17 cellular contexts compared by ENCODE assay signal in genomic region chr10:47318706-47319105, GRCh38. TPM values are rescaled to one million over a fixed set of nuclear protein-coding genes. Genes with fewer than 3 reads are reported as not detected.
DNase-seq lines count a peak whose midpoint lies in the region; ATAC-seq, FAIRE-seq and TF ChIP-seq lines count a peak whose summit lies in the region.
"Had no signal": no experiment of that assay in that cellular context is flagged by ENCODE, and none has a peak within 500 bp of the region (broad histone marks: within the 10 kb centered on the region; RNA-seq: fewer than 3 reads in every experiment).

No MANE protein-coding gene starts in this region.

- H3K79me2 ChIP-seq in K562 (ENCODE audit: control insufficient read depth, insufficient read depth, low read length): no peaks in the 10 kb centered on the region

- POLR2A ChIA-PET in activated naive CD8-positive, alpha-beta T cell treated with anti-CD3 and anti-CD28 coated beads, Interleukin-2, amount 10 ng/mL, durations not matched to agents 7 days and 5 days (lab: Charles Lee): interaction anchor here (0.6 kb wide), 1 partner anchor 20 kb away, joined by 3 read pairs; no protein-coding TSS in a partner anchor
- POLR2A ChIA-PET in K562 (lab: Yijun Ruan, JAX): interaction anchor here (0.7 kb wide), 1 partner anchor 249 kb away, joined by 3 read pairs; no protein-coding TSS in a partner anchor

- TF ChIP-seq RAD21 in K562 (CRISPR knock-in tag; conservative IDR thresholded peaks at IDR 0.05 in 1 of 2, IDR thresholded peaks at IDR 0.05 in 1 of 2): no peak

- H3K9ac ChIP-seq in K562 (ENCODE audit: insufficient read depth in 1 of 2, low read depth in 2 of 2, low read length in 2 of 2): no peak overlapping the region

- no peak overlapping the region for H3K27ac Mint-ChIP-seq in activated naive CD8-positive, alpha-beta T cell treated with anti-CD3 and anti-CD28 coated beads, Interleukin-2, amount 10 ng/mL, durations not matched to agents 7 days and 5 days
- no peak overlapping the region for H3K27ac Mint-ChIP-seq in activated naive CD8-positive, alpha-beta T cell treated with anti-CD3 and anti-CD28 coated beads, Interleukin-2, amount 50 U/mL, for 24 hours
- no peak overlapping the region for H3K27ac Mint-ChIP-seq in activated naive CD4-positive, alpha-beta T cell treated with anti-CD3 and anti-CD28 coated beads for 36 hours
- H3K27ac Mint-ChIP-seq: stimulated activated effector memory CD8-positive, alpha-beta T cell treated with anti-CD3 and anti-CD28 coated beads, Interleukin-12 subunit alpha, Interleukin-12 subunit beta, amount 100 ng/mL, for 72 hours had no signal

- H3K9me3 ChIP-seq in MG63 (no peaks in the 10 kb centered on the region), K562 (replicated peaks; ENCODE audit: control insufficient read depth, insufficient read depth, low read depth, low read length) (no peaks in the 10 kb centered on the region), upper lobe of right lung (no peaks in the 10 kb centered on the region)
- H3K9me3 ChIP-seq: ascending aorta, transverse colon had no signal

- TF ChIP-seq POLR2A in K562 (conservative IDR thresholded peaks at IDR 0.05): no peak

- no peaks in the 10 kb centered on the region for H3K9me3 Mint-ChIP-seq in activated naive CD8-positive, alpha-beta T cell treated with anti-CD3 and anti-CD28 coated beads, Interleukin-2, amount 10 ng/mL, durations not matched to agents 7 days and 5 days
- no peaks in the 10 kb centered on the region for H3K9me3 Mint-ChIP-seq in activated naive CD8-positive, alpha-beta T cell treated with anti-CD3 and anti-CD28 coated beads, Interleukin-2, amount 50 U/mL, for 24 hours
- no peaks in the 10 kb centered on the region for H3K9me3 Mint-ChIP-seq in activated naive CD4-positive, alpha-beta T cell treated with anti-CD3 and anti-CD28 coated beads for 36 hours
- H3K9me3 Mint-ChIP-seq: stimulated activated effector memory CD8-positive, alpha-beta T cell treated with anti-CD3 and anti-CD28 coated beads, Interleukin-12 subunit alpha, Interleukin-12 subunit beta, amount 100 ng/mL, for 72 hours had no signal

- no peaks in the 10 kb centered on the region for H3K36me3 Mint-ChIP-seq in activated naive CD8-positive, alpha-beta T cell treated with anti-CD3 and anti-CD28 coated beads, Interleukin-2, amount 10 ng/mL, durations not matched to agents 7 days and 5 days
- no peaks in the 10 kb centered on the region for H3K36me3 Mint-ChIP-seq in activated naive CD8-positive, alpha-beta T cell treated with anti-CD3 and anti-CD28 coated beads, Interleukin-2, amount 50 U/mL, for 24 hours (ENCODE audit: low read depth)
- H3K36me3 Mint-ChIP-seq in activated naive CD4-positive, alpha-beta T cell treated with anti-CD3 and anti-CD28 coated beads for 36 hours (ENCODE audit: low read depth): no peaks in the 10 kb centered on the region
- H3K36me3 Mint-ChIP-seq: stimulated activated effector memory CD8-positive, alpha-beta T cell treated with anti-CD3 and anti-CD28 coated beads, Interleukin-12 subunit alpha, Interleukin-12 subunit beta, amount 100 ng/mL, for 72 hours had no signal

- TF ChIP-seq CTCF in K562 (IDR thresholded peaks at IDR 0.05 in 2 of 3, conservative IDR thresholded peaks at IDR 0.05 in 1 of 3; ENCODE audit: insufficient read depth in 2 of 3, low read depth in 1 of 3, low read length in 3 of 3): no peak
- TF ChIP-seq CTCF in upper lobe of right lung (IDR thresholded peaks at IDR 0.05): no peak

- H3K4me1 Mint-ChIP-seq in activated naive CD8-positive, alpha-beta T cell treated with anti-CD3 and anti-CD28 coated beads, Interleukin-2, amount 10 ng/mL, durations not matched to agents 7 days and 5 days: peaks cover 1% of the 10 kb centered on the region
- H3K4me1 Mint-ChIP-seq in activated naive CD8-positive, alpha-beta T cell treated with anti-CD3 and anti-CD28 coated beads, Interleukin-2, amount 50 U/mL, for 24 hours: no peaks in the 10 kb centered on the region
- no peaks in the 10 kb centered on the region for H3K4me1 Mint-ChIP-seq in activated naive CD4-positive, alpha-beta T cell treated with anti-CD3 and anti-CD28 coated beads for 36 hours (ENCODE audit: low read depth)
- H3K4me1 Mint-ChIP-seq: stimulated activated effector memory CD8-positive, alpha-beta T cell treated with anti-CD3 and anti-CD28 coated beads, Interleukin-12 subunit alpha, Interleukin-12 subunit beta, amount 100 ng/mL, for 72 hours had no signal

- no peaks in the 10 kb centered on the region for H3K9me1 ChIP-seq in K562 (ENCODE audit: control insufficient read depth, insufficient read depth, low read length)

- in situ Hi-C loops in K562 (cut with MboI): loop anchor here (10.0 kb wide), 1 partner anchor 284 kb away; no protein-coding TSS in a partner anchor

- H3K27ac ChIP-seq in K562 (ENCODE audit: extremely low read depth, low read depth, low read length): no peak overlapping the region
- H3K27ac ChIP-seq in upper lobe of right lung: no peak overlapping the region
- H3K27ac ChIP-seq: ascending aorta, coronary artery, transverse colon had no signal

- CTCF ChIA-PET in K562 (lab: Yijun Ruan, JAX; ENCODE audit: low intra/inter-chr PET ratio): no interaction called here
- CTCF ChIA-PET in activated naive CD4-positive, alpha-beta T cell treated with anti-CD3 and anti-CD28 coated beads for 36 hours (lab: Charles Lee): no interaction called here

- BruUV-seq in K562 (replicated peaks; lab: Mats Ljungman, UMichigan): no TSS peak

- intact Hi-C loops in K562 (cut with micrococcal nuclease): no loop called here
- intact Hi-C loops in upper lobe of right lung (cut with DNase I): loop anchor here (10.0 kb wide), 1 partner anchor 274 kb away; no protein-coding TSS in a partner anchor
- intact Hi-C loops in activated naive CD4-positive, alpha-beta T cell treated with anti-CD3 and anti-CD28 coated beads for 36 hours (cut with micrococcal nuclease): no loop called here

- no peak for FAIRE-seq in K562 (lab: Jason Lieb, UNC)

- H3K4me2 ChIP-seq in K562 (ENCODE audit: insufficient read depth, low read length): no peak overlapping the region; the same call in 1 of the 2 replicates

- H3K4me3 ChIP-seq in MG63 (no peak overlapping the region), K562 (no peak overlapping the region), upper lobe of right lung (no peak overlapping the region)
- H3K4me3 ChIP-seq: ascending aorta, coronary artery, transverse colon had no signal

- ATAC-seq in activated naive CD8-positive, alpha-beta T cell treated with anti-CD3 and anti-CD28 coated beads, Interleukin-2, amount 10 ng/mL, durations not matched to agents 7 days and 5 days (ENCODE audit: low read depth): no peak
- no peak for ATAC-seq in activated naive CD8-positive, alpha-beta T cell treated with anti-CD3 and anti-CD28 coated beads, Interleukin-2, amount 50 U/mL, for 24 hours
- peak; percentile 69 for ATAC-seq in K562
- ATAC-seq in upper lobe of right lung: no peak
- ATAC-seq: stimulated activated effector memory CD8-positive, alpha-beta T cell treated with anti-CD3 and anti-CD28 coated beads, Interleukin-12 subunit alpha, Interleukin-12 subunit beta, amount 100 ng/mL, for 72 hours had no signal

- TF ChIP-seq EP300 in K562 (IDR thresholded peaks at IDR 0.05; ENCODE audit: low read length): no peak

- peak; percentile 8 for DNase-seq in activated naive CD8-positive, alpha-beta T cell treated with anti-CD3 and anti-CD28 coated beads, Interleukin-2, amount 10 ng/mL, durations not matched to agents 7 days and 5 days
- no peak for DNase-seq in activated naive CD8-positive, alpha-beta T cell treated with anti-CD3 and anti-CD28 coated beads, Interleukin-2, amount 50 U/mL, for 24 hours
- DNase-seq in MG63 (peak; percentile 19), K562 (ENCODE audit: extremely low read depth in 1 of 4, low spot score in 3 of 4) (peak in 3 of 4 experiments; percentile 37 to 79 (median 44)), upper lobe of right lung (peak; percentile 34), Ammon's horn (ENCODE audit: low spot score) (no peak), NCI-H1417 treated with DMSO at 0.1 percent for 48 hours (lab: John Stamatoyannopoulos, UW) (no peak)
- no peak for DNase-seq in activated naive CD4-positive, alpha-beta T cell treated with anti-CD3 and anti-CD28 coated beads for 36 hours
- DNase-seq: activated CD4-positive, alpha-beta T cell treated with anti-CD3 and anti-CD28 coated beads, Interleukin-2, amount 50 U/mL, for 48 hours; DMS79; transverse colon had no signal

- no peaks in the 10 kb centered on the region for H3K36me3 ChIP-seq in MG63
- no peaks in the 10 kb centered on the region for H3K36me3 ChIP-seq in K562 (ENCODE audit: control insufficient read depth, insufficient read depth, low read length)
- H3K36me3 ChIP-seq in upper lobe of right lung: no peaks in the 10 kb centered on the region
- H3K36me3 ChIP-seq: ascending aorta, transverse colon had no signal

- no peak overlapping the region for H3K4me3 Mint-ChIP-seq in activated naive CD8-positive, alpha-beta T cell treated with anti-CD3 and anti-CD28 coated beads, Interleukin-2, amount 10 ng/mL, durations not matched to agents 7 days and 5 days
- no peak overlapping the region for H3K4me3 Mint-ChIP-seq in activated naive CD8-positive, alpha-beta T cell treated with anti-CD3 and anti-CD28 coated beads, Interleukin-2, amount 50 U/mL, for 24 hours
- no peak overlapping the region for H3K4me3 Mint-ChIP-seq in activated naive CD4-positive, alpha-beta T cell treated with anti-CD3 and anti-CD28 coated beads for 36 hours
- H3K4me3 Mint-ChIP-seq: stimulated activated effector memory CD8-positive, alpha-beta T cell treated with anti-CD3 and anti-CD28 coated beads, Interleukin-12 subunit alpha, Interleukin-12 subunit beta, amount 100 ng/mL, for 72 hours had no signal

- peak overlapping the region; percentile 64; the same call in 1 of the 2 replicates for H2AFZ ChIP-seq in K562 (ENCODE audit: low read depth, low read length)

- H3K27me3 Mint-ChIP-seq in activated naive CD8-positive, alpha-beta T cell treated with anti-CD3 and anti-CD28 coated beads, Interleukin-2, amount 10 ng/mL, durations not matched to agents 7 days and 5 days: peaks cover 6% of the 10 kb centered on the region
- no peaks in the 10 kb centered on the region for H3K27me3 Mint-ChIP-seq in activated naive CD8-positive, alpha-beta T cell treated with anti-CD3 and anti-CD28 coated beads, Interleukin-2, amount 50 U/mL, for 24 hours
- H3K27me3 Mint-ChIP-seq in activated naive CD4-positive, alpha-beta T cell treated with anti-CD3 and anti-CD28 coated beads for 36 hours (ENCODE audit: low read depth): no peaks in the 10 kb centered on the region

- no peaks in the 10 kb centered on the region for H4K20me1 ChIP-seq in K562 (replicated peaks; ENCODE audit: control insufficient read depth, insufficient read depth, low read length)

- H3K4me1 ChIP-seq in K562 (replicated peaks in 1 of 2; ENCODE audit: control insufficient read depth in 2 of 2, insufficient read depth in 2 of 2, low read length in 2 of 2) (peaks cover 18 to 20% of the 10 kb centered on the region in 2 experiments), upper lobe of right lung (no peaks in the 10 kb centered on the region)
- H3K4me1 ChIP-seq: ascending aorta, transverse colon had no signal

- H3K27me3 ChIP-seq in MG63 (no peaks in the 10 kb centered on the region), K562 (ENCODE audit: control insufficient read depth in 2 of 2, insufficient read depth in 2 of 2, low read length in 2 of 2) (no peaks in the 10 kb centered on the region), upper lobe of right lung (no peaks in the 10 kb centered on the region)
- H3K27me3 ChIP-seq: ascending aorta, transverse colon had no signal

- WGBS in K562 (ENCODE audit: insufficient coverage, low coverage, missing lambda C conversion rate): 39% methylated on average over 9 of the region's 9 CpGs

RNA-seq across cellular contexts. Expression of gene GDF2, which starts 3.5 kb away (rescaled TPM):
- total RNA-seq in activated naive CD8-positive, alpha-beta T cell treated with anti-CD3 and anti-CD28 coated beads, Interleukin-2, amount 10 ng/mL, durations not matched to agents 7 days and 5 days: not detected
- total RNA-seq in MG63 (2014; rRNA removed; shearing (Covaris generic); ENCODE audit: low replicate concordance): not detected in 2 replicates
- 0.21 and 1.00 TPM in 2 replicates for total RNA-seq in K562 (2011; cell fraction: chromatin; rRNA removed; ENCODE audit: low replicate concordance)
- total RNA-seq in K562 (2011; cell fraction: nucleolus; rRNA removed): 1.0 and 1.6 TPM in 2 replicates
- total RNA-seq in K562 (2011; cell fraction: nucleoplasm; rRNA removed): 0.38 and 1.0 TPM in 2 replicates
- 0.54 and 0.69 TPM in 2 replicates for total RNA-seq in K562 (2014; rRNA removed)
- 0.18 and 0.22 TPM in 2 replicates for total RNA-seq in K562 (2014; rRNA removed; fragmentation: Illumina TruSeq; extraction: Trizol)
- 0.57 and 0.58 TPM in 2 replicates for total RNA-seq in K562 (2015; rRNA removed; fragmentation: Illumina TruSeq; extraction: Trizol)
- 0.11 and 0.27 TPM in 2 replicates for total RNA-seq in K562 (2021)
- 0.08 TPM in 1 of 2 replicates, not detected in the other for polyA plus RNA-seq in K562 (2011; rRNA removed)
- 0.18 TPM in 1 of 2 replicates, not detected in the other for polyA plus RNA-seq in K562 (2011; cell fraction: cytosol; rRNA removed)
- 0.08 TPM in 1 of 2 replicates, not detected in the other for polyA plus RNA-seq in K562 (2011; cell fraction: nucleus; rRNA removed)
- polyA plus RNA-seq in K562 (2012): 0.60 and 1.8 TPM in 2 replicates
- polyA plus RNA-seq in K562 (2014; fragmentation: Illumina TruSeq; extraction: Trizol): 0.48 TPM in 2 replicates
- polyA plus RNA-seq in K562 (2014; fragmentation: Nextera tagmentation; extraction: Ambion mirVana): not detected
- polyA plus RNA-seq in K562 (2014; rRNA removed): 0.27 and 0.54 TPM in 2 replicates
- polyA minus RNA-seq in K562 (2011; rRNA and poly(A)+ RNA removed): 0.09 and 0.14 TPM in 2 replicates
- polyA minus RNA-seq in K562 (2011; cell fraction: cytosol; rRNA and poly(A)+ RNA removed): not detected in 2 replicates
- not detected in 2 replicates for polyA minus RNA-seq in K562 (2011; cell fraction: nucleus; rRNA and poly(A)+ RNA removed)
- total RNA-seq in upper lobe of right lung: not detected
- total RNA-seq in activated naive CD4-positive, alpha-beta T cell treated with anti-CD3 and anti-CD28 coated beads for 36 hours: not detected
- total RNA-seq: mononuclear cell, omental fat pad, skeletal muscle tissue, transverse colon had no signal

RNA-seq across cellular contexts. Expression of gene GDF10, which starts 18.7 kb away (rescaled TPM):
- under 1 TPM; 0.11 TPM for total RNA-seq in activated naive CD8-positive, alpha-beta T cell treated with anti-CD3 and anti-CD28 coated beads, Interleukin-2, amount 10 ng/mL, durations not matched to agents 7 days and 5 days
- not detected in 2 replicates for total RNA-seq in MG63 (2014; rRNA removed; shearing (Covaris generic); ENCODE audit: low replicate concordance)
- not detected in 2 replicates for total RNA-seq in K562 (2011; cell fraction: chromatin; rRNA removed; ENCODE audit: low replicate concordance)
- total RNA-seq in K562 (2011; cell fraction: nucleolus; rRNA removed): not detected in 2 replicates
- not detected in 2 replicates for total RNA-seq in K562 (2011; cell fraction: nucleoplasm; rRNA removed)
- not detected in 2 replicates for total RNA-seq in K562 (2014; rRNA removed)
- not detected in 2 replicates for total RNA-seq in K562 (2014; rRNA removed; fragmentation: Illumina TruSeq; extraction: Trizol)
- total RNA-seq in K562 (2015; rRNA removed; fragmentation: Illumina TruSeq; extraction: Trizol): not detected in 2 replicates
- total RNA-seq in K562 (2021): 0.11 TPM in 1 of 2 replicates, not detected in the other
- polyA plus RNA-seq in K562 (2011; rRNA removed): not detected in 2 replicates
- not detected in 2 replicates for polyA plus RNA-seq in K562 (2011; cell fraction: cytosol; rRNA removed)
- not detected in 2 replicates for polyA plus RNA-seq in K562 (2011; cell fraction: nucleus; rRNA removed)
- polyA plus RNA-seq in K562 (2012): 0.03 and 0.19 TPM in 2 replicates
- not detected in 2 replicates for polyA plus RNA-seq in K562 (2014; fragmentation: Illumina TruSeq; extraction: Trizol)
- under 1 TPM; 0.03 to 0.20 TPM for polyA plus RNA-seq in K562 (2014; fragmentation: Nextera tagmentation; extraction: Ambion mirVana)
- not detected in 2 replicates for polyA plus RNA-seq in K562 (2014; rRNA removed)
- polyA minus RNA-seq in K562 (2011; rRNA and poly(A)+ RNA removed): not detected in 2 replicates
- not detected in 2 replicates for polyA minus RNA-seq in K562 (2011; cell fraction: cytosol; rRNA and poly(A)+ RNA removed)
- not detected in 2 replicates for polyA minus RNA-seq in K562 (2011; cell fraction: nucleus; rRNA and poly(A)+ RNA removed)
- total RNA-seq in upper lobe of right lung: 16.8 TPM
- under 1 TPM; 0.12 to 0.19 TPM for total RNA-seq in activated naive CD4-positive, alpha-beta T cell treated with anti-CD3 and anti-CD28 coated beads for 36 hours
- total RNA-seq: mononuclear cell had no signal

RNA-seq across cellular contexts. Expression of gene RBP3, which starts 29.5 kb away (rescaled TPM):
- total RNA-seq in activated naive CD8-positive, alpha-beta T cell treated with anti-CD3 and anti-CD28 coated beads, Interleukin-2, amount 10 ng/mL, durations not matched to agents 7 days and 5 days: not detected
- total RNA-seq in MG63 (2014; rRNA removed; shearing (Covaris generic); ENCODE audit: low replicate concordance): not detected in 2 replicates
- not detected in 2 replicates for total RNA-seq in K562 (2011; cell fraction: chromatin; rRNA removed; ENCODE audit: low replicate concordance)
- not detected in 2 replicates for total RNA-seq in K562 (2011; cell fraction: nucleolus; rRNA removed)
- not detected in 2 replicates for total RNA-seq in K562 (2011; cell fraction: nucleoplasm; rRNA removed)
- not detected in 2 replicates for total RNA-seq in K562 (2014; rRNA removed)
- total RNA-seq in K562 (2014; rRNA removed; fragmentation: Illumina TruSeq; extraction: Trizol): not detected in 2 replicates
- not detected in 2 replicates for total RNA-seq in K562 (2015; rRNA removed; fragmentation: Illumina TruSeq; extraction: Trizol)
- not detected in 2 replicates for total RNA-seq in K562 (2021)
- not detected in 2 replicates for polyA plus RNA-seq in K562 (2011; rRNA removed)
- polyA plus RNA-seq in K562 (2011; cell fraction: cytosol; rRNA removed): not detected in 2 replicates
- not detected in 2 replicates for polyA plus RNA-seq in K562 (2011; cell fraction: nucleus; rRNA removed)
- polyA plus RNA-seq in K562 (2012): not detected in 2 replicates
- not detected in 2 replicates for polyA plus RNA-seq in K562 (2014; fragmentation: Illumina TruSeq; extraction: Trizol)
- polyA plus RNA-seq in K562 (2014; fragmentation: Nextera tagmentation; extraction: Ambion mirVana): not detected
- not detected in 2 replicates for polyA plus RNA-seq in K562 (2014; rRNA removed)
- not detected in 2 replicates for polyA minus RNA-seq in K562 (2011; rRNA and poly(A)+ RNA removed)
- not detected in 2 replicates for polyA minus RNA-seq in K562 (2011; cell fraction: cytosol; rRNA and poly(A)+ RNA removed)
- polyA minus RNA-seq in K562 (2011; cell fraction: nucleus; rRNA and poly(A)+ RNA removed): not detected in 2 replicates
- total RNA-seq in upper lobe of right lung: not detected
- not detected for total RNA-seq in activated naive CD4-positive, alpha-beta T cell treated with anti-CD3 and anti-CD28 coated beads for 36 hours
- total RNA-seq: ascending aorta, mononuclear cell, omental fat pad, skeletal muscle tissue, transverse colon had no signal

Comparison
In these comparisons a context has a peak if more than half of its experiments do, and no peak if none do; other contexts are left out.
1. DNase-seq: peak in activated naive CD8-positive, alpha-beta T cell treated with anti-CD3 and anti-CD28 coated beads, Interleukin-2, amount 10 ng/mL, durations not matched to agents 7 days and 5 days (single experiment), MG63 (single experiment), K562 (3 of 4) and upper lobe of right lung (single experiment); none in activated naive CD8-positive, alpha-beta T cell treated with anti-CD3 and anti-CD28 coated beads, Interleukin-2, amount 50 U/mL, for 24 hours (single experiment), activated naive CD4-positive, alpha-beta T cell treated with anti-CD3 and anti-CD28 coated beads for 36 hours (single experiment), Ammon's horn (single experiment) and NCI-H1417 treated with DMSO at 0.1 percent for 48 hours (single experiment).
2. RNA of gene GDF10, which starts 18.7 kb away (total RNA-seq): 16.8 TPM in upper lobe of right lung (single experiment); 0.12 to 0.19 TPM in activated naive CD4-positive, alpha-beta T cell treated with anti-CD3 and anti-CD28 coated beads for 36 hours, 0.11 TPM in activated naive CD8-positive, alpha-beta T cell treated with anti-CD3 and anti-CD28 coated beads, Interleukin-2, amount 10 ng/mL, durations not matched to agents 7 days and 5 days, 0.11 TPM in K562 and not detected in MG63; every median in the first group is over 10 times any median in the second.